9 cellular contexts compared by ENCODE assay signal in the genomic region with DNA sequence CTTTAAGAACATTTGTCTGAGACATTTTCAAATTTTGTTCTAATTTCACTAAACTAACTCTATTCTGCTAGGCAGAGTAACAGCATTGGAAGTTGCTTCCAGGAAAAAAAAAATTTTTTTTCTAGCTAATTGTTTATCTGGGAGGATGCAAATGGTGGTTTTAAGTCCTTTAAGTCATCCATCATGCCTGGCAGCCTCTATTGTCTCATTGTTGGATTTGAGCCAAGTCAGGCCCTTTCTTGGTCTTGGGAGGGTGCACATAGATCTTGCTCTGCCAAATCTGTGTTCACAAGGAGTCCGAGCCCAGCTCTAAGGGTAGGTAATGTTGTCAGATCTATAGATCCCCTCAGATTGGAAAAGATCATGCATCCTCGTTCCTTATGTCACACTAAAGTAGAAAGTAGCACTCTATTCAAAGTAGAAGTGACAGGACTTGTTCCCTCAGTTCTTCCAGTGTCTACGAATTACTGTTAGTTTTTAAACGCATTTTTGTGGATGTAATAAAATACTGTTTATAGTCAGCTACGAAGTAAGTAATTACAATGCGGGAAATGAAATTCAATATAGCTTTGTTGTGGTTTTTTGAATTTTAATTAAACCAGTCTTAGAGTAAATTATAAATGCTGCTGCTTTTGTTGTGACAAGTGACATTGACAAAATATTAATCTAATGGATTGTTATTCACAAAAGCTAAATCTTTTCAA.
DNase-seq lines count a peak whose midpoint lies in the region; ATAC-seq and TF ChIP-seq lines count a peak whose summit lies in the region.
"Had no signal": no experiment of that assay in that cellular context is flagged by ENCODE, and none has a peak within 500 bp of the region (broad histone marks: within the 10 kb centered on the region; RNA-seq: fewer than 3 reads in every experiment).

No MANE protein-coding gene starts in this region.

- TF ChIP-seq CTCF in right atrium auricular region (IDR thresholded peaks at IDR 0.05) (no peak), RWPE1 (conservative IDR thresholded peaks at IDR 0.05; ENCODE audit: low read depth) (no peak)

- no peak overlapping the region for H3K9ac ChIP-seq in iPS-18a (ENCODE audit: low read length)

- POLR2A ChIA-PET in RWPE1 (lab: Yijun Ruan, JAX; ENCODE audit: low non-redundant PET) = no interaction called here

- no peaks in the 10 kb centered on the region for H3K36me3 ChIP-seq in right atrium auricular region
- no peaks in the 10 kb centered on the region for H3K36me3 ChIP-seq in iPS-18a (ENCODE audit: control insufficient read depth, low read depth, low read length)

- H3K4me3 ChIP-seq in right cardiac atrium (ENCODE audit: low read length) = no peak overlapping the region
- no peak overlapping the region for H3K4me3 ChIP-seq in right atrium auricular region
- no peak overlapping the region for H3K4me3 ChIP-seq in iPS-18a (ENCODE audit: low read length)

- intact Hi-C loops in right cardiac atrium (cut with DNase I) = no loop called here

- DNase-seq in right cardiac atrium (no peak), right atrium auricular region (ENCODE audit: low spot score) (no peak), RWPE1 (ENCODE audit: low spot score) (peak; percentile 24)
- DNase-seq in stimulated activated CD4-positive, alpha-beta T cell treated with anti-CD3 and anti-CD28 coated beads, Interleukin-2, amount 100 ng/mL, for 48 hours = no peak
- DNase-seq: stimulated activated naive CD4-positive, alpha-beta T cell treated with Interleukin-2 at 50 U/mL for 16 hours had no signal

- CTCF ChIA-PET in RWPE1 (lab: Yijun Ruan, JAX) = interaction anchor here (0.6 kb wide), 1 partner anchor 966 kb away, joined by 5 read pairs; no protein-coding TSS in a partner anchor

- no peaks in the 10 kb centered on the region for H3K27me3 ChIP-seq in right cardiac atrium (ENCODE audit: control insufficient read depth, insufficient read depth)
- H3K27me3 ChIP-seq in right atrium auricular region = no peaks in the 10 kb centered on the region
- H3K27me3 ChIP-seq in iPS-18a (ENCODE audit: control insufficient read depth, insufficient read depth, low read length) = no peaks in the 10 kb centered on the region

- H3K9me3 ChIP-seq in right cardiac atrium (ENCODE audit: control insufficient read depth, low read length) (no peaks in the 10 kb centered on the region), right atrium auricular region (no peaks in the 10 kb centered on the region), iPS-18a (ENCODE audit: control insufficient read depth, low read depth, low read length) (no peaks in the 10 kb centered on the region)

- H3K27ac ChIP-seq in right cardiac atrium (ENCODE audit: low read length) (no peak overlapping the region), right atrium auricular region (no peak overlapping the region), RWPE1 (no peak overlapping the region), iPS-18a (ENCODE audit: low read length) (peak overlapping the region; percentile 9)

- WGBS in right cardiac atrium = 65% methylated on average over 6 of the region's 6 CpGs

- peaks cover 21% of the 10 kb centered on the region for H3K4me1 ChIP-seq in right cardiac atrium (ENCODE audit: control insufficient read depth, insufficient read depth, low read length)
- peaks cover 0 to 64% of the 10 kb centered on the region in 2 donors for H3K4me1 ChIP-seq in right atrium auricular region
- peaks cover 67% of the 10 kb centered on the region for H3K4me1 ChIP-seq in iPS-18a (ENCODE audit: control insufficient read depth, low read depth, low read length)

- ATAC-seq in right cardiac atrium (peak; percentile 72 to 88), HG03378 (IDR thresholded peaks at IDR 0.05; ENCODE audit: unreplicated experiment) (no peak), HG03095 (IDR thresholded peaks at IDR 0.05; ENCODE audit: unreplicated experiment) (no peak), HG03196 (IDR thresholded peaks at IDR 0.05; ENCODE audit: unreplicated experiment) (no peak)

Comparison
In these comparisons a context has a peak if more than half of its experiments do, and no peak if none do; other contexts are left out.
1. ATAC-seq: peak in right cardiac atrium (2 of 2); none in HG03378 (single experiment), HG03095 (single experiment) and HG03196 (single experiment).